Comparison of ENCODE assay signal across 1 cellular context in genomic region chr9:37406603-37407401, GRCh38.
TF ChIP-seq lines count a peak whose summit lies in the region.

No MANE protein-coding gene starts in this region.

TF ChIP-seq in GM12878, 131 proteins besides CTCF, POLR2A, EP300 and RAD21:
- TF ChIP-seq ATF2 (IDR thresholded peaks at IDR 0.05; ENCODE audit: low read length) (no peak), BCL11A (IDR thresholded peaks at IDR 0.05; ENCODE audit: low read depth, low read length) (no peak), IKZF2 (IDR thresholded peaks at IDR 0.05) (no peak), SMARCA5 (IDR thresholded peaks at IDR 0.05) (no peak), ZNF592 (IDR thresholded peaks at IDR 0.05) (no peak), SREBF2 (IDR thresholded peaks at IDR 0.05; ENCODE audit: low read length) (no peak), CREB1 (IDR thresholded peaks at IDR 0.05; ENCODE audit: low read depth) (no peak), SMAD5 (IDR thresholded peaks at IDR 0.05; ENCODE audit: low read depth) (0 out of 2 replicates have a peak, but pooled peaks have one; percentile 12), TCF7 (IDR thresholded peaks at IDR 0.05; ENCODE audit: borderline replicate concordance) (no peak), RB1 (IDR thresholded peaks at IDR 0.05; ENCODE audit: borderline replicate concordance) (no peak), POLR2AphosphoS2 (IDR thresholded peaks at IDR 0.05; ENCODE audit: low read depth, low read length) (no peak), CHD1 (IDR thresholded peaks at IDR 0.05; ENCODE audit: low read depth, low read length) (no peak), IRF3 (IDR thresholded peaks at IDR 0.05) (no peak), POLR2AphosphoS5 (IDR thresholded peaks at IDR 0.05; ENCODE audit: low read length) (peak; percentile 45; the same call in 1 of the 2 replicates), NKRF (conservative IDR thresholded peaks at IDR 0.05) (no peak), ESRRA (IDR thresholded peaks at IDR 0.05; ENCODE audit: low read length) (no peak), PAX5 (IDR thresholded peaks at IDR 0.05; ENCODE audit: borderline replicate concordance, low read depth, low read length) (no peak)
